Comparison of ENCODE assay signal across 8 cellular contexts in the genomic region with DNA sequence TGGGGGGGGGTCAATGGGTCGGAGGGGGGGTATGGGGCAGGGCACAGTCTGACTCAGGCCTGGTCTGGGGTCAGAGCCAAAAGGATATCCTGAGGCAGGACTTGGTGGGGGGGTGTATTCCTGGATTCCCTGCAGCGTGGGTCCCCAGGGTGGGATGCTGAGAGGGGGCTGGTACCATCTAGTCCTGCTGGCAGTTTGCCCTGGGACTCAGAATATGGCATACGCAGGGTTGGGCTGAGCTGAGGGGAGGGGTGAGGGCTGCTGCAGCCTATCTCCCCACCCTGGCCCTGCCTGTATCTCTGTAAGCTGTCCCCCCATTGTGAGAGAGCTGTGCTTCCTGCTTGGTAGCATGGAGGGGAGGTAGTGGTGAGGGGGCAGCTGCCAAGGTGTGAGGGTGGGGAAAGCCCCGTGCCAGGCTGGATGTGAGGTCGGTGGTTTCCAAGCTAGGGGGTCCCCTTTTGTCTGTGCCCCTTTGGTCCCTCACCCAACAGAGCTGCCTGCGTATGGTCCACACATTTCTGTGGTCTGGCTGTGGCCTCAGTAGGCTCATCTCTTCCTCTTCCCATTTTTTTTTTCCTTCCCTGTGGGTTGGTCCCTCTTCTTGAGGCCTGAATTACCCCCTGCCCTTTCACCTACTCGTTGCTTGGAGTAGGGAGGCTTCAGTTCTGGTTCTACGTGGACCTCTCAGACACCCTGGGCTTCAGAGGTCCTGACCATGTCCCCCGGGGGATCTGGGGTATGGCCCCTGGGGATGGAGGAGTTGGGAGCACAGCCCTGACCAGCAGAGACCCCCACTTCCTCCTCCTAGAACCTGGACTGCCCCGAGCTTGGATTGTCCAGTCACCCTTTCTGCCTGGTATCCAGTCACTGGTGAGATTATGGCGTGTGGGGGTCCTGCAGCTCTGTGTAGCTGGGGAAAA. TPM values are rescaled to one million over a fixed set of nuclear protein-coding genes. Genes with fewer than 3 reads are reported as not detected.
A peak's percentile ranks its signal among the peaks of the same experiment; 100 is the strongest.
DNase-seq lines count a peak whose midpoint lies in the region; ATAC-seq and TF ChIP-seq lines count a peak whose summit lies in the region.

No MANE protein-coding gene starts in this region.

- no peaks in the 10 kb centered on the region for H3K36me3 Mint-ChIP-seq in CD4-positive, CD25-positive, alpha-beta regulatory T cell
- H3K36me3 Mint-ChIP-seq in activated naive CD8-positive, alpha-beta T cell treated with anti-CD3 and anti-CD28 coated beads for 36 hours: peaks cover 16% of the 10 kb centered on the region
- H3K36me3 Mint-ChIP-seq in memory B cell: no peaks in the 10 kb centered on the region

- H3K4me3 Mint-ChIP-seq in CD4-positive, CD25-positive, alpha-beta regulatory T cell: peak overlapping the region; percentile 95 to 99 (median 96)
- H3K4me3 Mint-ChIP-seq in activated naive CD8-positive, alpha-beta T cell treated with anti-CD3 and anti-CD28 coated beads for 36 hours: peak overlapping the region; percentile 95
- peak overlapping the region; percentile 86 for H3K4me3 Mint-ChIP-seq in memory B cell

- peak; percentile 59 to 85 (median 68) for DNase-seq in CD4-positive, CD25-positive, alpha-beta regulatory T cell
- peak; percentile 68 for DNase-seq in NCI-H226
- DNase-seq in activated naive CD8-positive, alpha-beta T cell treated with anti-CD3 and anti-CD28 coated beads for 36 hours: peak; percentile 82
- DNase-seq in memory B cell (ENCODE audit: low spot score in 2 of 2): peak; percentile 77 to 89
- DNase-seq in suprapubic skin (ENCODE audit: low spot score in 2 of 2): peak; percentile 86 to 91
- DNase-seq in NCI-H128 (lab: John Stamatoyannopoulos, UW; ENCODE audit: unreplicated experiment): no peak
- no peak for DNase-seq in NCI-H2081 (lab: John Stamatoyannopoulos, UW)

- no peak for TF ChIP-seq EP300 in suprapubic skin (IDR thresholded peaks at IDR 0.05)

- 37% methylated on average over 11 of the region's 11 CpGs for WGBS in suprapubic skin

- no peak for TF ChIP-seq POLR2A in suprapubic skin (IDR thresholded peaks at IDR 0.05)

- peaks cover 25% of the 10 kb centered on the region for H3K27me3 Mint-ChIP-seq in CD4-positive, CD25-positive, alpha-beta regulatory T cell
- H3K27me3 Mint-ChIP-seq in activated naive CD8-positive, alpha-beta T cell treated with anti-CD3 and anti-CD28 coated beads for 36 hours: no peaks in the 10 kb centered on the region
- no peaks in the 10 kb centered on the region for H3K27me3 Mint-ChIP-seq in memory B cell

- H3K27ac ChIP-seq in CD4-positive, CD25-positive, alpha-beta regulatory T cell (ENCODE audit: insufficient read depth, low read length, poor library complexity, severe bottlenecking): peak overlapping the region; percentile 99
- H3K27ac ChIP-seq in suprapubic skin: peak overlapping the region; percentile 96

- H3K4me3 ChIP-seq in CD4-positive, CD25-positive, alpha-beta regulatory T cell (ENCODE audit: low read depth, low read length): peak overlapping the region; percentile 83
- peak overlapping the region; percentile 95 for H3K4me3 ChIP-seq in suprapubic skin

- ATAC-seq in CD4-positive, CD25-positive, alpha-beta regulatory T cell (ENCODE audit: low read depth in 2 of 2): peak; percentile 5
- ATAC-seq in memory B cell (ENCODE audit: low read depth): peak; percentile 43
- no peak for ATAC-seq in HG03460 (IDR thresholded peaks at IDR 0.05; ENCODE audit: unreplicated experiment)

- no peaks in the 10 kb centered on the region for H3K9me3 ChIP-seq in CD4-positive, CD25-positive, alpha-beta regulatory T cell (ENCODE audit: control insufficient read depth in 2 of 2, low read length in 2 of 2)
- H3K9me3 ChIP-seq in suprapubic skin: no peaks in the 10 kb centered on the region

- H3K4me1 Mint-ChIP-seq in CD4-positive, CD25-positive, alpha-beta regulatory T cell: peaks cover 8 to 98% (median 68%) of the 10 kb centered on the region in 4 donors
- H3K4me1 Mint-ChIP-seq in activated naive CD8-positive, alpha-beta T cell treated with anti-CD3 and anti-CD28 coated beads for 36 hours: peaks cover 93% of the 10 kb centered on the region
- H3K4me1 Mint-ChIP-seq in memory B cell: peaks cover 75% of the 10 kb centered on the region

- peak overlapping the region; percentile 99 to 100 (median 100) for H3K27ac Mint-ChIP-seq in CD4-positive, CD25-positive, alpha-beta regulatory T cell
- H3K27ac Mint-ChIP-seq in activated naive CD8-positive, alpha-beta T cell treated with anti-CD3 and anti-CD28 coated beads for 36 hours: peak overlapping the region; percentile 99
- peak overlapping the region; percentile 100 for H3K27ac Mint-ChIP-seq in memory B cell

- no peaks in the 10 kb centered on the region for H3K36me3 ChIP-seq in CD4-positive, CD25-positive, alpha-beta regulatory T cell (ENCODE audit: control insufficient read depth, insufficient read depth, low read length)
- H3K36me3 ChIP-seq in suprapubic skin: no peaks in the 10 kb centered on the region

- H3K27me3 ChIP-seq in CD4-positive, CD25-positive, alpha-beta regulatory T cell (ENCODE audit: control insufficient read depth, insufficient read depth, low read length): no peaks in the 10 kb centered on the region
- H3K27me3 ChIP-seq in suprapubic skin: no peaks in the 10 kb centered on the region

- H3K4me1 ChIP-seq in CD4-positive, CD25-positive, alpha-beta regulatory T cell (ENCODE audit: control insufficient read depth, insufficient read depth, low read length, poor library complexity, severe bottlenecking): peaks cover 98% of the 10 kb centered on the region
- peaks cover 100% of the 10 kb centered on the region for H3K4me1 ChIP-seq in suprapubic skin

- no peak for TF ChIP-seq CTCF in suprapubic skin (IDR thresholded peaks at IDR 0.05)

- H3K9me3 Mint-ChIP-seq in CD4-positive, CD25-positive, alpha-beta regulatory T cell: peaks cover 0 to 7% (median 0%) of the 10 kb centered on the region in 7 donors
- no peaks in the 10 kb centered on the region for H3K9me3 Mint-ChIP-seq in activated naive CD8-positive, alpha-beta T cell treated with anti-CD3 and anti-CD28 coated beads for 36 hours
- no peaks in the 10 kb centered on the region for H3K9me3 Mint-ChIP-seq in memory B cell

RNA-seq across cellular contexts. Expression of a gene that starts 15.0 kb away (rescaled TPM):
- 126 TPM for total RNA-seq in CD4-positive, CD25-positive, alpha-beta regulatory T cell
- polyA plus RNA-seq in CD4-positive, CD25-positive, alpha-beta regulatory T cell: 10 to 100 TPM in 3 of 4 donors, 1 to 10 TPM in 1; 7.3 to 14.5 (median 12.6) TPM
- total RNA-seq in activated naive CD8-positive, alpha-beta T cell treated with anti-CD3 and anti-CD28 coated beads for 36 hours: 10 to 100 TPM; 31.2 to 33.3 TPM
- total RNA-seq in suprapubic skin: 10 to 100 TPM; 19.4 to 32.1 (median 28.3) TPM

RNA-seq across cellular contexts. Expression of a gene that starts 36.3 kb away (rescaled TPM):
- 5.7 TPM for total RNA-seq in CD4-positive, CD25-positive, alpha-beta regulatory T cell
- 1 to 10 TPM in 2 of 4 donors, under 1 TPM in 1, not detected in 1; 0.59 to 1.7 (median 1.1) TPM for polyA plus RNA-seq in CD4-positive, CD25-positive, alpha-beta regulatory T cell
- 100 to 1,000 TPM; 144 to 149 TPM for total RNA-seq in activated naive CD8-positive, alpha-beta T cell treated with anti-CD3 and anti-CD28 coated beads for 36 hours
- total RNA-seq in suprapubic skin: 1 to 10 TPM; 2.7 to 5.3 (median 3.3) TPM

RNA-seq across cellular contexts. Expression of a gene that starts 40.5 kb away (rescaled TPM):
- total RNA-seq in CD4-positive, CD25-positive, alpha-beta regulatory T cell: not detected
- polyA plus RNA-seq in CD4-positive, CD25-positive, alpha-beta regulatory T cell: not detected
- not detected for total RNA-seq in activated naive CD8-positive, alpha-beta T cell treated with anti-CD3 and anti-CD28 coated beads for 36 hours
- total RNA-seq in suprapubic skin: 1 to 10 TPM in 1 of 4 donors, not detected in 3; 2.1 TPM

Comparison
In these comparisons a context has a peak if more than half of its experiments do, and no peak if none do; other contexts are left out.
1. DNase-seq: peak in CD4-positive, CD25-positive, alpha-beta regulatory T cell (3 of 3), NCI-H226 (single experiment), activated naive CD8-positive, alpha-beta T cell treated with anti-CD3 and anti-CD28 coated beads for 36 hours (single experiment), memory B cell (2 of 2) and suprapubic skin (2 of 2); none in NCI-H128 (single experiment) and NCI-H2081 (0 of 2).
2. RNA of a gene that starts 36.3 kb away (total RNA-seq): 144 to 149 TPM in activated naive CD8-positive, alpha-beta T cell treated with anti-CD3 and anti-CD28 coated beads for 36 hours; 5.7 TPM in CD4-positive, CD25-positive, alpha-beta regulatory T cell (single experiment) and 2.7 to 5.3 TPM in suprapubic skin; every median in the first group is over 10 times any median in the second.
3. Peak in every context shown above with its lines, with median percentiles within 50 percentile points of each other: H3K27ac Mint-ChIP-seq and H3K4me3 Mint-ChIP-seq.